In genomic region chr9:111992523-111992922, GRCh38 we compare ENCODE assay signal across 8 cellular contexts.
DNase-seq lines count a peak whose midpoint lies in the region; ATAC-seq, FAIRE-seq and TF ChIP-seq lines count a peak whose summit lies in the region.

No MANE protein-coding gene starts in this region.

- DNase-seq in AG20443 (ENCODE audit: low spot score) (peak; percentile 37), urothelium cell line (ENCODE audit: low spot score) (peak; percentile 75), ascending aorta (ENCODE audit: low spot score in 2 of 2) (no peak), NCI-H82 treated with DMSO at 0.1 percent for 48 hours (lab: John Stamatoyannopoulos, UW; ENCODE audit: unreplicated experiment) (no peak), OCI-M1 (lab: John Stamatoyannopoulos, UW) (no peak)
- no peak for DNase-seq in activated naive CD8-positive, alpha-beta T cell treated with anti-CD3 and anti-CD28 coated beads, Interleukin-2, amount 10 ng/mL, durations not matched to agents 7 days and 5 days

- intact Hi-C loops in ascending aorta (cut with DNase I): no loop called here

- H3K27me3 ChIP-seq in ascending aorta: no peaks in the 10 kb centered on the region

- peaks cover 6% of the 10 kb centered on the region for H3K36me3 Mint-ChIP-seq in activated naive CD8-positive, alpha-beta T cell treated with anti-CD3 and anti-CD28 coated beads, Interleukin-2, amount 10 ng/mL, durations not matched to agents 7 days and 5 days

- no peak for FAIRE-seq in urothelium cell line (lab: Jason Lieb, UNC)

- ATAC-seq in GM19395 (IDR thresholded peaks at IDR 0.05; ENCODE audit: unreplicated experiment): peak; percentile 81
- ATAC-seq in HG03280 (IDR thresholded peaks at IDR 0.05; ENCODE audit: unreplicated experiment): peak; percentile 91
- peak; percentile 88 for ATAC-seq in activated naive CD8-positive, alpha-beta T cell treated with anti-CD3 and anti-CD28 coated beads, Interleukin-2, amount 10 ng/mL, durations not matched to agents 7 days and 5 days (ENCODE audit: low read depth)

- H3K36me3 ChIP-seq in ascending aorta: no peaks in the 10 kb centered on the region

- H3K9me3 Mint-ChIP-seq in activated naive CD8-positive, alpha-beta T cell treated with anti-CD3 and anti-CD28 coated beads, Interleukin-2, amount 10 ng/mL, durations not matched to agents 7 days and 5 days: peaks cover 9% of the 10 kb centered on the region

- H3K4me3 ChIP-seq in ascending aorta: no peak overlapping the region

- H3K27ac ChIP-seq in ascending aorta: no peak overlapping the region

- peaks cover 1% of the 10 kb centered on the region for H3K27me3 Mint-ChIP-seq in activated naive CD8-positive, alpha-beta T cell treated with anti-CD3 and anti-CD28 coated beads, Interleukin-2, amount 10 ng/mL, durations not matched to agents 7 days and 5 days

- H3K4me1 Mint-ChIP-seq in activated naive CD8-positive, alpha-beta T cell treated with anti-CD3 and anti-CD28 coated beads, Interleukin-2, amount 10 ng/mL, durations not matched to agents 7 days and 5 days: peaks cover 25% of the 10 kb centered on the region

- no peaks in the 10 kb centered on the region for H3K4me1 ChIP-seq in ascending aorta

- H3K4me3 Mint-ChIP-seq in activated naive CD8-positive, alpha-beta T cell treated with anti-CD3 and anti-CD28 coated beads, Interleukin-2, amount 10 ng/mL, durations not matched to agents 7 days and 5 days: no peak overlapping the region

- H3K9me3 ChIP-seq in ascending aorta: no peaks in the 10 kb centered on the region

- POLR2A ChIA-PET in activated naive CD8-positive, alpha-beta T cell treated with anti-CD3 and anti-CD28 coated beads, Interleukin-2, amount 10 ng/mL, durations not matched to agents 7 days and 5 days (lab: Charles Lee): interaction anchor here (1.2 to 1.8 kb wide), 2 partner anchors 9 to 96 kb away, joined by 3 to 4 read pairs; partner anchors contain the start of gene UGCG

- no peak overlapping the region for H3K27ac Mint-ChIP-seq in activated naive CD8-positive, alpha-beta T cell treated with anti-CD3 and anti-CD28 coated beads, Interleukin-2, amount 10 ng/mL, durations not matched to agents 7 days and 5 days

- TF ChIP-seq CTCF in ascending aorta (IDR thresholded peaks at IDR 0.05): no peak

Comparison
In these comparisons a context has a peak if more than half of its experiments do, and no peak if none do; other contexts are left out.
1. DNase-seq: peak in AG20443 (single experiment) and urothelium cell line (single experiment); none in activated naive CD8-positive, alpha-beta T cell treated with anti-CD3 and anti-CD28 coated beads, Interleukin-2, amount 10 ng/mL, durations not matched to agents 7 days and 5 days (single experiment), ascending aorta (0 of 2), NCI-H82 treated with DMSO at 0.1 percent for 48 hours (single experiment) and OCI-M1 (single experiment).
2. Peak in every context shown above with its lines, with median percentiles within 50 percentile points of each other: ATAC-seq.